18 cellular contexts compared by ENCODE assay signal in the genomic region with DNA sequence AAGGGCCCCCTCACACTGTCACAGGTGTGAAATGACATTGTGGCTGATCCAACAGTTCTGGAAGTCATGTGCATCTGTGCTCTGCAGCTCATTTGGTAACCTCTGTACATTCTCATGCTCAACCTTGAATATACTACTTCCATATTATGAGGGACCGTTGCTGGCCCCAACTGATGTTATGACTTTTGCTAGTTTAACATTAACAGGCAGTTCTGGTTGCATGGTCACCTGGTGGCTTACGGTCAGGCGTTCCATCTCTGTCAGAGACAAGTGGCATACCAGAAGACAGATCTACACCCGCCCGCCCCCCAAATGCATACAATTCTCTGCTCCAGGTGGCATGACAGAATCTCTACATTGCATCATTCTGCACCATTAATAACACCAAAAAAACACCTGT.
"Had no signal": no experiment of that assay in that cellular context is flagged by ENCODE, and none has a peak within 500 bp of the region (broad histone marks: within the 10 kb centered on the region; RNA-seq: fewer than 3 reads in every experiment).

No MANE protein-coding gene starts in this region.

- H3K27ac Mint-ChIP-seq: natural killer cell, type B pancreatic cell had no signal

- H3K4me3 ChIP-seq: coronary artery, heart right ventricle, pancreas, psoas muscle, stomach had no signal

- H3K9me3 ChIP-seq: pancreas, psoas muscle had no signal

- H3K27me3 ChIP-seq: heart right ventricle, pancreas, stomach had no signal

- DNase-seq: caudate nucleus; effector CD8-positive, alpha-beta T cell; foreskin melanocyte; heart right ventricle; immature natural killer cell; left cardiac atrium; mesendoderm; natural killer cell; occipital lobe; pancreas; small intestine; stimulated activated CD4-positive, alpha-beta T cell treated with anti-CD3 and anti-CD28 coated beads, Interleukin-12 subunit alpha, Interleukin-12 subunit beta, amount 100 ng/mL, for 4 hours; stimulated activated naive CD4-positive, alpha-beta T cell; stomach; substantia nigra had no signal

- H3K27me3 Mint-ChIP-seq: type B pancreatic cell had no signal

- H3K27ac ChIP-seq: coronary artery, heart right ventricle, pancreas, psoas muscle, stomach had no signal

- H3K36me3 ChIP-seq: pancreas had no signal

- H3K4me3 Mint-ChIP-seq: immature natural killer cell, natural killer cell, type B pancreatic cell had no signal
